22 cellular contexts compared by ENCODE assay signal in genomic region chr14:68374682-68375081, GRCh38.
DNase-seq lines count a peak whose midpoint lies in the region; ATAC-seq, FAIRE-seq and TF ChIP-seq lines count a peak whose summit lies in the region.
"Had no signal": no experiment of that assay in that cellular context is flagged by ENCODE, and none has a peak within 500 bp of the region (broad histone marks: within the 10 kb centered on the region; RNA-seq: fewer than 3 reads in every experiment).

No MANE protein-coding gene starts in this region.

- H3K4me1 ChIP-seq in body of pancreas (no peaks in the 10 kb centered on the region), pancreas (peaks cover 0 to 6% (median 0%) of the 10 kb centered on the region in 3 donors)

- CTCF ChIA-PET in activated naive CD4-positive, alpha-beta T cell treated with anti-CD3 and anti-CD28 coated beads for 36 hours (lab: Charles Lee): interaction anchor here (0.6 to 1.2 kb wide), 3 partner anchors 15 to 440 kb away, joined by 3 read pairs; no protein-coding TSS in a partner anchor

- no peak for TF ChIP-seq POLR2A in body of pancreas (IDR thresholded peaks at IDR 0.05)

- H3K4me1 Mint-ChIP-seq in activated naive CD4-positive, alpha-beta T cell treated with anti-CD3 and anti-CD28 coated beads for 36 hours (ENCODE audit: low read depth): peaks cover 54% of the 10 kb centered on the region

- H3K4me3 ChIP-seq in body of pancreas (no peak overlapping the region), pancreas (no peak overlapping the region)
- H3K4me3 ChIP-seq: esophagus squamous epithelium, tibial artery had no signal

- TF ChIP-seq CTCF in body of pancreas (IDR thresholded peaks at IDR 0.05): no peak
- no peak for TF ChIP-seq CTCF in pancreas (IDR thresholded peaks at IDR 0.05)
- no peak for TF ChIP-seq CTCF in GM10266 (IDR thresholded peaks at IDR 0.05; ENCODE audit: control insufficient read depth, insufficient read depth, low read depth, missing control alignments)

- H3K9me3 Mint-ChIP-seq in activated naive CD4-positive, alpha-beta T cell treated with anti-CD3 and anti-CD28 coated beads for 36 hours: no peaks in the 10 kb centered on the region
- H3K9me3 Mint-ChIP-seq: effector memory CD8-positive, alpha-beta T cell had no signal

- H3K9me3 ChIP-seq in body of pancreas: no peaks in the 10 kb centered on the region
- no peaks in the 10 kb centered on the region for H3K9me3 ChIP-seq in pancreas
- H3K9me3 ChIP-seq: esophagus squamous epithelium, neutrophil, tibial artery had no signal

- H3K36me3 Mint-ChIP-seq in activated naive CD4-positive, alpha-beta T cell treated with anti-CD3 and anti-CD28 coated beads for 36 hours (ENCODE audit: low read depth): no peaks in the 10 kb centered on the region

- DNase-seq in NCI-H748 (lab: John Stamatoyannopoulos, UW; ENCODE audit: unreplicated experiment) (peak; percentile 39), NCI-H748 treated with DMSO at 0.1 percent for 48 hours (lab: John Stamatoyannopoulos, UW) (no peak), body of pancreas (peak in 2 of 4 donors; percentile 49 to 51), pancreas (no peak), GM10266 (ENCODE audit: extremely low spot score) (no peak), A172 (ENCODE audit: low spot score) (no peak)
- no peak for DNase-seq in activated naive CD4-positive, alpha-beta T cell treated with anti-CD3 and anti-CD28 coated beads for 36 hours
- no peak for DNase-seq in stimulated activated naive CD4-positive, alpha-beta T cell treated with Interleukin-2 at 50 U/mL for 16 hours (lab: John Stamatoyannopoulos, UW)
- DNase-seq: 8988T; activated CD4-positive, alpha-beta T cell treated with anti-CD3 and anti-CD28 coated beads, Interleukin-2, amount 50 U/mL, for 48 hours; activated naive CD4-positive, alpha-beta T cell; aorta; C1 segment of cervical spinal cord; effector memory CD8-positive, alpha-beta T cell; esophagus squamous epithelium; NCI-H1930; retina; stimulated activated CD4-positive, alpha-beta T cell treated with anti-CD3 and anti-CD28 coated beads, Interleukin-15, amount 100 ng/mL, for 24 hours had no signal

- no peak overlapping the region for H3K27ac ChIP-seq in body of pancreas
- no peak overlapping the region for H3K27ac ChIP-seq in pancreas
- H3K27ac ChIP-seq: KMS-11, neutrophil, VCaP had no signal

- no peaks in the 10 kb centered on the region for H3K27me3 Mint-ChIP-seq in activated naive CD4-positive, alpha-beta T cell treated with anti-CD3 and anti-CD28 coated beads for 36 hours (ENCODE audit: low read depth)
- H3K27me3 Mint-ChIP-seq: effector memory CD8-positive, alpha-beta T cell had no signal

- no peak overlapping the region for H3K27ac Mint-ChIP-seq in activated naive CD4-positive, alpha-beta T cell treated with anti-CD3 and anti-CD28 coated beads for 36 hours

- WGBS in body of pancreas, 2 donors: 41 to 43% methylated on average over 7 of the region's 7 CpGs
- 42 to 44% methylated on average over 7 of the region's 7 CpGs for WGBS in pancreas, 2 donors

- no peak for FAIRE-seq in pancreas (lab: Jason Lieb, UNC)

- ATAC-seq in body of pancreas: peak; percentile 77
- peak; percentile 64 to 73 (median 67) for ATAC-seq in pancreas
- ATAC-seq: effector memory CD8-positive, alpha-beta T cell had no signal

- no peak overlapping the region for H3K4me3 Mint-ChIP-seq in activated naive CD4-positive, alpha-beta T cell treated with anti-CD3 and anti-CD28 coated beads for 36 hours
- H3K4me3 Mint-ChIP-seq: effector memory CD8-positive, alpha-beta T cell had no signal

- intact Hi-C loops in body of pancreas (cut with DNase I) (no loop called here), pancreas (cut with DNase I) (no loop called here)
- intact Hi-C loops in activated naive CD4-positive, alpha-beta T cell treated with anti-CD3 and anti-CD28 coated beads for 36 hours (cut with micrococcal nuclease): loop anchor here (1.0 to 10.0 kb wide), 3 partner anchors 46 to 468 kb away; no protein-coding TSS in a partner anchor

- H3K27me3 ChIP-seq in body of pancreas: no peaks in the 10 kb centered on the region
- H3K27me3 ChIP-seq in pancreas: no peaks in the 10 kb centered on the region
- H3K27me3 ChIP-seq: esophagus squamous epithelium, neutrophil, tibial artery had no signal

- no peaks in the 10 kb centered on the region for H3K36me3 ChIP-seq in body of pancreas (replicated peaks in 1 of 2; ENCODE audit: insufficient read depth in 1 of 2, low read depth in 2 of 2)
- H3K36me3 ChIP-seq in pancreas: no peaks in the 10 kb centered on the region
- H3K36me3 ChIP-seq: esophagus squamous epithelium, neutrophil, tibial artery had no signal
